ENCODE assay signal across 8 cellular contexts in the genomic region with DNA sequence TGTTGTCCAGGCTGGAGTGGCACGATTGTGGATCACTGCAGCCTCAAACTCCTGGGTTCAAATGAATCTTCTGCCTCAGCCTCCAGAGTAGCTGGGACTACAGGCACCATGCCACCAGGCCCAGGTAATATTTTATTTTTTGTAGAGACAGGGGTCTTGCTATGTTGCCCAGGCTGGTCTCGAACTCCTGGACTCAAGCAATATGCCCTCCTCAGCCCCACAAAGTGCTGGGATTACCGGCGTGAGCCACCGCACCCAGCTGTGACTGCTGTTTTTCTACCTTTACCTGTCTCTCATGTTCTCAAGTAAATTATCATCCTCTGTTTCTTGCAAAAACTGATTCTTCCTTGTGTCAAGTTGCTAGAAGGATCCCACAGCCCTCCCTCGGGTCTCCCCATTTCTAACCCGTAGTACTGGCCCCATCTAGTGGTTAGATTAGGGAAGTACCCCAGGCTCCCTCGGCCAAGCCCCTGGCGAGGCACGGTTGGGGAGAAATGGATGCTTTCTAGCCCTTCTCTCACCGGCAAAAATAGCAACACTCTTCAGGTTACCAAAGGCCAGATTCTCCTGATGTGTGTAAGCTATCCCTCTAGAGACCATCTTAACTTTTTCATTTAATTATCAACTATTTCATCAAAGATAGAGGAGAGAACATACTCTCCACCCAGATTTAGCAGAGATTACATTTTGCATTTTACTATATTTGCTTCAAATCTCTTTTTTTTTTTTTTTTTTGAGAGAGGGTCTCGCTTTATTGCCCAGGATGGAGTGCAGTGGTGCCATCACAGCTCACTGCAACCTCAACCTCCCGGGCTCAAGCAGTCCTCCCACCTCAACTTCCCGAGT. TPM values are rescaled to one million over a fixed set of nuclear protein-coding genes. Genes with fewer than 3 reads are reported as not detected.
DNase-seq lines count a peak whose midpoint lies in the region; ATAC-seq and TF ChIP-seq lines count a peak whose summit lies in the region.

No MANE protein-coding gene starts in this region.

- intact Hi-C loops in left cardiac atrium (cut with DNase I): loop anchor here (1.0 to 10.0 kb wide), 4 partner anchors 46 to 651 kb away; a partner anchor contains a TSS

- peaks cover 11% of the 10 kb centered on the region for H3K4me1 Mint-ChIP-seq in activated naive CD8-positive, alpha-beta T cell treated with anti-CD3 and anti-CD28 coated beads, Interleukin-2, amount 50 U/mL, for 24 hours

- DNase-seq in GM06990 (ENCODE audit: extremely low read depth, insufficient read length) (peak; percentile 35), NAMALWA (ENCODE audit: low spot score) (peak; percentile 85), T follicular helper cell (ENCODE audit: low read depth) (peak; percentile 55), left cardiac atrium (peak; percentile 56), retina (peak; percentile 83)
- DNase-seq in activated naive CD8-positive, alpha-beta T cell treated with anti-CD3 and anti-CD28 coated beads, Interleukin-2, amount 50 U/mL, for 24 hours: peak; percentile 76

- H3K27ac Mint-ChIP-seq in activated naive CD8-positive, alpha-beta T cell treated with anti-CD3 and anti-CD28 coated beads, Interleukin-2, amount 50 U/mL, for 24 hours: peak overlapping the region; percentile 4

- no peaks in the 10 kb centered on the region for H3K27me3 ChIP-seq in GM06990 (replicated peaks; ENCODE audit: control insufficient read depth, insufficient read depth, low read length)

- peak; percentile 84 for ATAC-seq in activated naive CD8-positive, alpha-beta T cell treated with anti-CD3 and anti-CD28 coated beads, Interleukin-2, amount 50 U/mL, for 24 hours
- peak; percentile 94 for ATAC-seq in left cardiac atrium
- ATAC-seq in GM21515 (IDR thresholded peaks at IDR 0.05; ENCODE audit: unreplicated experiment): no peak
- no peak for ATAC-seq in GM19452 (IDR thresholded peaks at IDR 0.05; ENCODE audit: unreplicated experiment)

- H3K36me3 ChIP-seq in GM06990 (ENCODE audit: control insufficient read depth, insufficient read depth, low read length): no peaks in the 10 kb centered on the region

- H3K4me3 Mint-ChIP-seq in activated naive CD8-positive, alpha-beta T cell treated with anti-CD3 and anti-CD28 coated beads, Interleukin-2, amount 50 U/mL, for 24 hours: no peak overlapping the region

- TF ChIP-seq CTCF in GM06990 (IDR thresholded peaks at IDR 0.05; ENCODE audit: insufficient read depth, low read length, poor library complexity, severe bottlenecking): peak; percentile 86

- no peaks in the 10 kb centered on the region for H3K36me3 Mint-ChIP-seq in activated naive CD8-positive, alpha-beta T cell treated with anti-CD3 and anti-CD28 coated beads, Interleukin-2, amount 50 U/mL, for 24 hours (ENCODE audit: low read depth)

- no peaks in the 10 kb centered on the region for H3K9me3 Mint-ChIP-seq in activated naive CD8-positive, alpha-beta T cell treated with anti-CD3 and anti-CD28 coated beads, Interleukin-2, amount 50 U/mL, for 24 hours

- H3K27me3 Mint-ChIP-seq in activated naive CD8-positive, alpha-beta T cell treated with anti-CD3 and anti-CD28 coated beads, Interleukin-2, amount 50 U/mL, for 24 hours: peaks cover 7% of the 10 kb centered on the region

- H3K4me3 ChIP-seq in GM06990 (replicated peaks; ENCODE audit: low read depth, low read length): no peak overlapping the region

RNA-seq across cellular contexts. Expression of a gene that starts 19.2 kb away (rescaled TPM):
- 10 to 100 TPM; 11.6 to 12.7 TPM for total RNA-seq in left cardiac atrium

RNA-seq across cellular contexts. Expression of a gene that starts 30.9 kb away (rescaled TPM):
- total RNA-seq in left cardiac atrium: 1 to 10 TPM; 4.5 to 7.9 TPM

RNA-seq across cellular contexts. Expression of a gene that starts 40.2 kb away (rescaled TPM):
- 10 to 100 TPM; 16.5 to 21.1 TPM for total RNA-seq in left cardiac atrium

RNA-seq across cellular contexts. Expression of a gene that starts 51.3 kb away (rescaled TPM):
- total RNA-seq in left cardiac atrium: 10 to 100 TPM; 26.0 to 33.2 TPM

RNA-seq across cellular contexts. Expression of a gene that starts 51.5 kb away (rescaled TPM):
- 10 to 100 TPM; 13.9 to 14.3 TPM for total RNA-seq in left cardiac atrium

Comparison
In these comparisons a context has a peak if more than half of its experiments do, and no peak if none do; other contexts are left out.
1. DNase-seq: peak in every context shown above with its lines; median percentile 85 in NAMALWA; 83 in retina; 76 in activated naive CD8-positive, alpha-beta T cell treated with anti-CD3 and anti-CD28 coated beads, Interleukin-2, amount 50 U/mL, for 24 hours; 56 in left cardiac atrium; 55 in T follicular helper cell; 35 in GM06990.
2. ATAC-seq: peak in activated naive CD8-positive, alpha-beta T cell treated with anti-CD3 and anti-CD28 coated beads, Interleukin-2, amount 50 U/mL, for 24 hours (single experiment) and left cardiac atrium (2 of 2); none in GM21515 (single experiment) and GM19452 (single experiment).